7 cellular contexts compared by ENCODE assay signal in genomic region chr7:50610521-50611277, GRCh38. TPM values are rescaled to one million over a fixed set of nuclear protein-coding genes. Genes with fewer than 3 reads are reported as not detected.
DNase-seq lines count a peak whose midpoint lies in the region; ATAC-seq, FAIRE-seq and TF ChIP-seq lines count a peak whose summit lies in the region.

No MANE protein-coding gene starts in this region.

- H3K4me1 ChIP-seq in IMR-90 (ENCODE audit: control insufficient read depth, insufficient read depth, low read length) = no peaks in the 10 kb centered on the region
- H3K4me1 ChIP-seq in small intestine (ENCODE audit: control insufficient read depth in 2 of 2, insufficient read depth in 1 of 2, low read depth in 1 of 2, low read length in 1 of 2) = peaks cover 0 to 11% of the 10 kb centered on the region in 2 donors
- H3K4me1 ChIP-seq in H9 (ENCODE audit: insufficient read depth, low read length) = no peaks in the 10 kb centered on the region

- no peaks in the 10 kb centered on the region for H3K23me2 ChIP-seq in H9 (ENCODE audit: insufficient read length, low read depth, low read length, poor library complexity, severe bottlenecking)

- no peak overlapping the region for H2BK15ac ChIP-seq in IMR-90 (ENCODE audit: low read depth, low read length)
- H2BK15ac ChIP-seq in H9 (ENCODE audit: low read depth, low read length) = no peak overlapping the region

- H2BK5ac ChIP-seq in IMR-90 (ENCODE audit: low read depth, low read length, poor library complexity, severe bottlenecking) = no peak overlapping the region
- H2BK5ac ChIP-seq in H9 (ENCODE audit: insufficient read length, low read length) = no peak overlapping the region

- 100% methylated on average over 1 of the region's 6 CpGs; no CpG with 5 or more reads in 1 of the 2 experiments for WGBS in IMR-90 (ENCODE audit: extremely low coverage in 2 of 2, insufficient read length in 1 of 2), 2 experiments
- 62 to 75% (median 69%) methylated on average over 6 of the region's 6 CpGs for WGBS in small intestine, 3 donors
- no CpG with 5 or more reads among the region's 6 CpGs for WGBS in H9 (ENCODE audit: extremely low coverage, insufficient read length, low lambda C conversion rate)

- no peaks in the 10 kb centered on the region for H3K9me3 Mint-ChIP-seq in activated T-helper 17 cell treated with anti-CD3 and anti-CD28 coated beads, Interleukin-2, amount 50 U/mL, for 72 hours
- no peaks in the 10 kb centered on the region for H3K9me3 Mint-ChIP-seq in H9

- no peaks in the 10 kb centered on the region for H3K79me1 ChIP-seq in IMR-90 (ENCODE audit: low read depth in 1 of 2, low read length in 2 of 2)
- H3K79me1 ChIP-seq in H9 (ENCODE audit: insufficient read depth, low read depth, low read length, poor library complexity, severe bottlenecking) = no peaks in the 10 kb centered on the region

- H3K18ac ChIP-seq in IMR-90 (ENCODE audit: low read depth, low read length) (no peak overlapping the region), H9 (ENCODE audit: insufficient read length, low read depth, low read length) (no peak overlapping the region)

- H3K27me3 Mint-ChIP-seq in activated T-helper 17 cell treated with anti-CD3 and anti-CD28 coated beads, Interleukin-2, amount 50 U/mL, for 72 hours = no peaks in the 10 kb centered on the region
- no peaks in the 10 kb centered on the region for H3K27me3 Mint-ChIP-seq in H9 (ENCODE audit: low read depth)

- H3K9me3 ChIP-seq in IMR-90 (ENCODE audit: control insufficient read depth, insufficient read depth, low read length) = no peaks in the 10 kb centered on the region
- no peaks in the 10 kb centered on the region for H3K9me3 ChIP-seq in small intestine (ENCODE audit: control insufficient read depth, low read depth)
- no peaks in the 10 kb centered on the region for H3K9me3 ChIP-seq in H9 (ENCODE audit: control insufficient read depth, low read depth, low read length)

- no peaks in the 10 kb centered on the region for H3K36me3 Mint-ChIP-seq in activated T-helper 17 cell treated with anti-CD3 and anti-CD28 coated beads, Interleukin-2, amount 50 U/mL, for 72 hours (ENCODE audit: low read depth)
- peaks cover 29 to 74% (median 54%) of the 10 kb centered on the region in 3 experiments; a peak in 6 of 7 replicates for H3K36me3 Mint-ChIP-seq in H9 (ENCODE audit: insufficient read depth in 1 of 3, low read depth in 3 of 3)

- H3K4me1 Mint-ChIP-seq in activated T-helper 17 cell treated with anti-CD3 and anti-CD28 coated beads, Interleukin-2, amount 50 U/mL, for 72 hours = peaks cover 25% of the 10 kb centered on the region
- H3K4me1 Mint-ChIP-seq in H9 = no peaks in the 10 kb centered on the region

- CTCF ChIA-PET in IMR-90 (lab: Yijun Ruan, JAX) = interaction anchor here (0.9 kb wide), 1 partner anchor 23 kb away, joined by 3 read pairs; no protein-coding TSS in a partner anchor

- TF ChIP-seq RAD21 in IMR-90 (IDR thresholded peaks at IDR 0.05; ENCODE audit: low read length) = no peak

- FAIRE-seq in small intestine (lab: Jason Lieb, UNC) (no peak), HTR-8/SVneo (lab: Jason Lieb, UNC) (no peak)

- no peaks in the 10 kb centered on the region for H3K79me2 ChIP-seq in H9 (ENCODE audit: insufficient read depth, low read length)

- H4K20me1 ChIP-seq in IMR-90 (ENCODE audit: insufficient read depth, low read length) (no peaks in the 10 kb centered on the region), H9 (ENCODE audit: control insufficient read depth, insufficient read depth, insufficient read length) (no peaks in the 10 kb centered on the region)

- H3K27me3 ChIP-seq in IMR-90 (ENCODE audit: control insufficient read depth, insufficient read depth, low read length) (no peaks in the 10 kb centered on the region), small intestine (ENCODE audit: control insufficient read depth in 2 of 2, insufficient read depth in 2 of 2, low read length in 2 of 2) (no peaks in the 10 kb centered on the region), H9 (ENCODE audit: insufficient read depth, low read length) (no peaks in the 10 kb centered on the region)

- no peak overlapping the region for H3K9ac ChIP-seq in IMR-90 (ENCODE audit: low read depth, low read length)
- no peak overlapping the region for H3K9ac ChIP-seq in H9 (ENCODE audit: extremely low read depth, insufficient read length, low read length)

- POLR2A ChIA-PET in IMR-90 (lab: Charles Lee; ENCODE audit: unreplicated experiment) = no interaction called here

- TF ChIP-seq POLR2A in IMR-90 (IDR thresholded peaks at IDR 0.05; ENCODE audit: low read depth, low read length) = no peak

- H3K4ac ChIP-seq in IMR-90 (ENCODE audit: low read depth, low read length) = no peak overlapping the region
- no peak overlapping the region for H3K4ac ChIP-seq in H9 (ENCODE audit: low read depth, low read length)

- BruUV-seq in IMR-90 (replicated peaks; lab: Mats Ljungman, UMichigan) = no TSS peak

- H4K5ac ChIP-seq in IMR-90 (ENCODE audit: low read depth, low read length) (no peak overlapping the region), H9 (ENCODE audit: insufficient read length, low read depth, low read length) (no peak overlapping the region)

- H3K23ac ChIP-seq in IMR-90 (ENCODE audit: low read depth, low read length) (no peak overlapping the region), H9 (ENCODE audit: insufficient read length, low read depth, low read length) (no peak overlapping the region)

- no peak overlapping the region for H2BK12ac ChIP-seq in H9 (ENCODE audit: insufficient read length, low read depth, low read length)

- H3K14ac ChIP-seq in IMR-90 (replicated peaks; ENCODE audit: low read depth, low read length) = no peak overlapping the region
- no peak overlapping the region for H3K14ac ChIP-seq in H9 (ENCODE audit: insufficient read depth, low read length)

- peak; percentile 37 for DNase-seq in IMR-90
- DNase-seq in small intestine = peak; percentile 52
- no peak for DNase-seq in HTR-8/SVneo (ENCODE audit: insufficient read length, low spot score)
- no peak for DNase-seq in NCI-H446 treated with DMSO at 0.1 percent for 48 hours (lab: John Stamatoyannopoulos, UW)
- no peak for DNase-seq in H9

- no peak overlapping the region for H3T11ph ChIP-seq in H9 (ENCODE audit: low read length)

- H3K27ac ChIP-seq in IMR-90 (ENCODE audit: insufficient read depth, low read length) = no peak overlapping the region
- H3K27ac ChIP-seq in small intestine (ENCODE audit: low read depth in 1 of 2, low read length in 1 of 2) = peak overlapping the region in 1 of 2 donors; percentile 59
- no peak overlapping the region for H3K27ac ChIP-seq in H9 (ENCODE audit: insufficient read length, low read depth, low read length)

- H3K4me3 ChIP-seq in IMR-90 (ENCODE audit: insufficient read depth, low read depth, low read length) = no peak overlapping the region
- H3K4me3 ChIP-seq in small intestine (ENCODE audit: low read depth in 1 of 2, low read length in 2 of 2) = no peak overlapping the region

- no peak overlapping the region for H2AK9ac ChIP-seq in IMR-90 (replicated peaks; ENCODE audit: low read depth, low read length, poor library complexity)

- H3K4me2 ChIP-seq in IMR-90 (ENCODE audit: low read depth, low read length) (no peak overlapping the region), H9 (ENCODE audit: insufficient read depth, insufficient read length, low read length) (no peak overlapping the region)

- H3K27ac Mint-ChIP-seq in activated T-helper 17 cell treated with anti-CD3 and anti-CD28 coated beads, Interleukin-2, amount 50 U/mL, for 72 hours = peak overlapping the region; percentile 16
- no peak overlapping the region; a peak in 1 of 7 replicates for H3K27ac Mint-ChIP-seq in H9

- H2AK5ac ChIP-seq in IMR-90 (ENCODE audit: low read depth, low read length) (no peak overlapping the region), H9 (ENCODE audit: insufficient read length, low read length) (no peak overlapping the region)

- H2BK120ac ChIP-seq in IMR-90 (ENCODE audit: low read depth, low read length) (no peak overlapping the region), H9 (ENCODE audit: low read depth, low read length, poor library complexity, severe bottlenecking) (no peak overlapping the region)

- no peak overlapping the region for H2BK20ac ChIP-seq in IMR-90 (ENCODE audit: low read depth, low read length)
- no peak overlapping the region for H2BK20ac ChIP-seq in H9 (ENCODE audit: low read depth, low read length, poor library complexity, severe bottlenecking)

- H4K91ac ChIP-seq in IMR-90 (ENCODE audit: insufficient read depth, low read depth, low read length) (no peak overlapping the region), H9 (ENCODE audit: insufficient read length, low read depth, low read length) (no peak overlapping the region)

- peak; percentile 49 for ATAC-seq in GM19397 (IDR thresholded peaks at IDR 0.05; ENCODE audit: unreplicated experiment)
- no peak for ATAC-seq in IMR-90 (ENCODE audit: low read depth)
- ATAC-seq in activated T-helper 17 cell treated with anti-CD3 and anti-CD28 coated beads, Interleukin-2, amount 50 U/mL, for 72 hours (replicated peaks) = peak; percentile 92

- TF ChIP-seq CTCF in IMR-90 (conservative IDR thresholded peaks at IDR 0.05; ENCODE audit: low read depth, low read length) (no peak), H9 (conservative IDR thresholded peaks at IDR 0.05) (no peak)

- H3K4me3 Mint-ChIP-seq in activated T-helper 17 cell treated with anti-CD3 and anti-CD28 coated beads, Interleukin-2, amount 50 U/mL, for 72 hours = peak overlapping the region; percentile 15
- H3K4me3 Mint-ChIP-seq in H9 = no peak overlapping the region

- dilution Hi-C loops in IMR-90 (cut with HindIII; ENCODE audit: low sequenced_read_pairs, unreplicated experiment) = no loop called here

- H3K56ac ChIP-seq in IMR-90 (ENCODE audit: extremely low read depth, insufficient read depth, low read length) = no peak overlapping the region
- no peak overlapping the region for H3K56ac ChIP-seq in H9 (ENCODE audit: insufficient read length, low read depth, low read length)

- no peak overlapping the region for H4K8ac ChIP-seq in IMR-90 (ENCODE audit: low read depth in 2 of 2, low read length in 2 of 2)
- H4K8ac ChIP-seq in H9 (replicated peaks; ENCODE audit: insufficient read length, low read depth, low read length) = no peak overlapping the region

- in situ Hi-C loops in IMR-90 (cut with MboI; ENCODE audit: low sequenced_read_pairs) = no loop called here

- peaks cover 4% of the 10 kb centered on the region; the same call in 1 of the 2 replicates for H3K9me1 ChIP-seq in IMR-90 (ENCODE audit: insufficient read depth, low read length)

- H2AFZ ChIP-seq in IMR-90 (replicated peaks; ENCODE audit: low read length, poor library complexity) = no peak overlapping the region
- no peak overlapping the region for H2AFZ ChIP-seq in H9 (ENCODE audit: low read length)

- H3K36me3 ChIP-seq in IMR-90 (ENCODE audit: control insufficient read depth, insufficient read depth, low read length) (peaks cover 36% of the 10 kb centered on the region), small intestine (ENCODE audit: control insufficient read depth in 2 of 2, insufficient read depth in 2 of 2, low read length in 2 of 2) (peaks cover 3 to 17% of the 10 kb centered on the region in 2 donors)

- intact Hi-C loops in IMR-90 (cut with micrococcal nuclease) = no loop called here

RNA-seq across cellular contexts. Expression of gene DDC, which starts 45.5 kb away (rescaled TPM):
- total RNA-seq in IMR-90 (2012; rRNA removed) (not detected in 2 replicates), H9 (2021) (not detected in 2 replicates)
- polyA plus RNA-seq in IMR-90 (2012; rRNA removed) (not detected in 2 replicates), small intestine (100 to 1,000 TPM; 127 to 689 (median 418) TPM)
- polyA plus RNA-seq in IMR-90 (2012; cell fraction: cytosol; rRNA removed) = not detected in 2 replicates
- not detected in 2 replicates for polyA plus RNA-seq in IMR-90 (2012; cell fraction: nucleus; rRNA removed; ENCODE audit: low replicate concordance)
- total RNA-seq in activated T-helper 17 cell treated with anti-CD3 and anti-CD28 coated beads, Interleukin-2, amount 50 U/mL, for 72 hours = not detected

Comparison
In these comparisons a context has a peak if more than half of its experiments do, and no peak if none do; other contexts are left out.
1. DNase-seq: peak in IMR-90 (single experiment) and small intestine (single experiment); none in HTR-8/SVneo (single experiment), NCI-H446 treated with DMSO at 0.1 percent for 48 hours (single experiment) and H9 (single experiment).